In the genomic region with DNA sequence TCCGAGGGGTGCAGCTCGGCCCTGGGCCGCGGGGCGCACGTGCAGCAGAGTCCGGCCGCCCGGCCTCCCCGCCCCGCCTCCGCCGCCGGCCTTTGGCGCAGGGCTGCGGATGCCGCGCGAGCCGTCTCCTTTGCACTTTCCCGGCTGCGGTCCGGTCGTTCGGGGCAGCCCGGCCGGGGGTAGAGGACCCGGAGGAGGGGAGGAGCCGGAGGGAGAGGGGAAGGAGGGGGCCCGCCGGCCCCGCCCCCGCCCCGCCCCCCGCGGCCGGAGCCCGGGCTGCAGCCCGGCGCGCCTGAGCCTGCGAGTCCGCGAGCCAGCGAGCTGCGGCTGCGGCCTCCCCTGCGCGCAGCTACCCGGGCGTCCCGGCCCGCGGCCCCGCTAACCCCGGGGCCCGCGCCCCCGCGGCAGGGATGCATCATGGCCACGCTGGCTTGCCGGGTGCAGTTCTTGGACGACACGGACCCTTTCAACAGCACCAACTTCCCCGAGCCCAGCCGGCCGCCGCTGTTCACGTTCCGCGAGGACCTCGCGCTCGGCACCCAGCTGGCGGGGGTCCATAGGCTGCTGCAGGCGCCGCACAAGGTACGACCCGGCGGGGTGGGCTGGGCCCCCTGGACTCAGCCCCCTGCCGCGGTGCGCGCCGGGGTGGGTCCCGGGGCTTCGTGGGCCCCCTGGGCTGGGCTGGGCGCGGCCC, we compare ENCODE assay signal across 8 cellular contexts. TPM values are rescaled to one million over a fixed set of nuclear protein-coding genes. Genes with fewer than 3 reads are reported as not detected.
DNase-seq lines count a peak whose midpoint lies in the region; ATAC-seq and TF ChIP-seq lines count a peak whose summit lies in the region.

TSS of gene FHOD3 (plus strand) at position 295 of the 694 bp plus-strand sequence. CDS start at position 418, 123 bp downstream.

- ATAC-seq in GM18505 (IDR thresholded peaks at IDR 0.05; ENCODE audit: unreplicated experiment): peak; percentile 51
- peak; percentile 49 for ATAC-seq in HG02981 (IDR thresholded peaks at IDR 0.05; ENCODE audit: unreplicated experiment)

- no peaks in the 10 kb centered on the region for H3F3A ChIP-seq in OCI-LY1 (ENCODE audit: insufficient read depth, low read length)

- peak; percentile 65 for DNase-seq in AG10803 (ENCODE audit: low read depth)
- DNase-seq in ecto neural progenitor cell (ENCODE audit: low spot score): peak; percentile 91
- DNase-seq in GF-D8 (lab: John Stamatoyannopoulos, UW): no peak

- H4K20me1 ChIP-seq in OCI-LY1 (ENCODE audit: insufficient read depth, low read length): no peaks in the 10 kb centered on the region

- no peaks in the 10 kb centered on the region for H3K79me2 ChIP-seq in OCI-LY1 (ENCODE audit: insufficient read depth, low read length)

- H3K9me3 ChIP-seq in OCI-LY1 (ENCODE audit: low read length): no peaks in the 10 kb centered on the region
- H3K9me3 ChIP-seq in liver (ENCODE audit: control insufficient read depth in 4 of 4, low read length in 3 of 4): no peaks in the 10 kb centered on the region
- no peaks in the 10 kb centered on the region for H3K9me3 ChIP-seq in stomach smooth muscle (ENCODE audit: control insufficient read depth in 2 of 2, low read length in 2 of 2)

- no peak for TF ChIP-seq RAD21 in liver (IDR thresholded peaks at IDR 0.05)

- TF ChIP-seq CTCF in AG10803 (conservative IDR thresholded peaks at IDR 0.05; ENCODE audit: low read length) (no peak), OCI-LY1 (IDR thresholded peaks at IDR 0.05; ENCODE audit: low read length) (no peak), liver (IDR thresholded peaks at IDR 0.05; ENCODE audit: low read depth, low read length, missing input control) (no peak)

- H3K27me3 ChIP-seq in OCI-LY1 (ENCODE audit: insufficient read depth, low read length): 0 out of 2 replicates have a peak, but pooled peaks cover 3% of the 10 kb centered on the region
- H3K27me3 ChIP-seq in liver (ENCODE audit: control insufficient read depth in 4 of 4, insufficient read depth in 4 of 4, low read length in 3 of 4): peaks cover 0 to 18% (median 2%) of the 10 kb centered on the region in 4 donors
- peaks cover 2 to 6% of the 10 kb centered on the region in 2 donors for H3K27me3 ChIP-seq in stomach smooth muscle (ENCODE audit: control insufficient read depth in 1 of 2, insufficient read depth in 2 of 2, low read length in 2 of 2)

- H3K4me3 ChIP-seq in AG10803 (ENCODE audit: low read length) (peak within 1 kb of the TSS; percentile 64), OCI-LY1 (ENCODE audit: low read depth, low read length, poor library complexity, severe bottlenecking) (peak within 1 kb of the TSS; percentile 55), liver (ENCODE audit: low read depth in 1 of 3, low read length in 3 of 3) (peak within 1 kb of the TSS; percentile 51 to 63 (median 53)), stomach smooth muscle (ENCODE audit: low read length in 2 of 2) (peak within 1 kb of the TSS; percentile 78 to 80)

- no peaks in the 10 kb centered on the region for H3K4me1 ChIP-seq in OCI-LY1 (ENCODE audit: insufficient read depth, low read length, severe bottlenecking)
- peaks cover 5 to 19% (median 12%) of the 10 kb centered on the region in 4 donors for H3K4me1 ChIP-seq in liver (ENCODE audit: control insufficient read depth in 4 of 4, insufficient read depth in 4 of 4, low read length in 3 of 4)
- H3K4me1 ChIP-seq in stomach smooth muscle (ENCODE audit: control insufficient read depth, insufficient read depth, low read length): peaks cover 13% of the 10 kb centered on the region

- peak within 1 kb of the TSS; percentile 66 for H3K4me2 ChIP-seq in OCI-LY1 (ENCODE audit: low read length)

- TF ChIP-seq POLR2A in GM18505 (IDR thresholded peaks at IDR 0.05; ENCODE audit: borderline replicate concordance, extremely low read depth, insufficient read depth, insufficient read length): no peak

- no peaks in the 10 kb centered on the region for H3K36me3 ChIP-seq in OCI-LY1 (ENCODE audit: insufficient read depth, low read length)
- no peaks in the 10 kb centered on the region for H3K36me3 ChIP-seq in liver (ENCODE audit: control insufficient read depth in 4 of 4, insufficient read depth in 3 of 4, low read depth in 1 of 4, low read length in 3 of 4)
- H3K36me3 ChIP-seq in stomach smooth muscle (ENCODE audit: control insufficient read depth in 2 of 2, insufficient read depth in 2 of 2, low read length in 2 of 2): no peaks in the 10 kb centered on the region

- H2AFZ ChIP-seq in OCI-LY1 (ENCODE audit: low read length): no peak within 1 kb of the TSS

- H3K27ac ChIP-seq in OCI-LY1 (ENCODE audit: low read depth, low read length, poor library complexity, severe bottlenecking) (no peak within 1 kb of the TSS), liver (ENCODE audit: low read depth in 1 of 2, low read length in 2 of 2) (peak within 1 kb of the TSS; percentile 19 to 43), stomach smooth muscle (ENCODE audit: low read length) (peak within 1 kb of the TSS; percentile 24)

- no peaks in the 10 kb centered on the region for H3K9me2 ChIP-seq in OCI-LY1 (ENCODE audit: low read depth, low read length)

- under 1% methylated on average over 89 of the region's 89 CpGs for WGBS in liver

- no peak within 1 kb of the TSS; the same call in 1 of the 2 replicates for H3K9ac ChIP-seq in OCI-LY1 (ENCODE audit: low read length)
- no peak within 1 kb of the TSS for H3K9ac ChIP-seq in liver (ENCODE audit: low read depth in 1 of 2, low read length in 2 of 2)
- peak within 1 kb of the TSS; percentile 57 to 64 for H3K9ac ChIP-seq in stomach smooth muscle (ENCODE audit: low read length in 2 of 2)

TF ChIP-seq in liver, 16 proteins besides CTCF, POLR2A, EP300 and RAD21:
- TF ChIP-seq SP1 (IDR thresholded peaks at IDR 0.05) (no peak), YY1 (IDR thresholded peaks at IDR 0.05) (no peak), HNF4A (conservative IDR thresholded peaks at IDR 0.05) (no peak)

RNA-seq across cellular contexts. Expression of gene FHOD3, which starts in this region (rescaled TPM):
- total RNA-seq in liver: 1 to 10 TPM; 1.2 to 1.3 TPM
- polyA plus RNA-seq in liver: under 1 TPM in 1 of 2 donors, not detected in 1; 0.57 TPM

Comparison
In these comparisons a context has a peak if more than half of its experiments do, and no peak if none do; other contexts are left out.
1. H3K9ac ChIP-seq: peak in stomach smooth muscle (2 of 2); none in OCI-LY1 (single experiment) and liver (0 of 2).
2. Peak in every context shown above with its lines, with median percentiles within 50 percentile points of each other: H3K4me3 ChIP-seq.